Comparison of ENCODE assay signal across 1 cellular context in the genomic region with DNA sequence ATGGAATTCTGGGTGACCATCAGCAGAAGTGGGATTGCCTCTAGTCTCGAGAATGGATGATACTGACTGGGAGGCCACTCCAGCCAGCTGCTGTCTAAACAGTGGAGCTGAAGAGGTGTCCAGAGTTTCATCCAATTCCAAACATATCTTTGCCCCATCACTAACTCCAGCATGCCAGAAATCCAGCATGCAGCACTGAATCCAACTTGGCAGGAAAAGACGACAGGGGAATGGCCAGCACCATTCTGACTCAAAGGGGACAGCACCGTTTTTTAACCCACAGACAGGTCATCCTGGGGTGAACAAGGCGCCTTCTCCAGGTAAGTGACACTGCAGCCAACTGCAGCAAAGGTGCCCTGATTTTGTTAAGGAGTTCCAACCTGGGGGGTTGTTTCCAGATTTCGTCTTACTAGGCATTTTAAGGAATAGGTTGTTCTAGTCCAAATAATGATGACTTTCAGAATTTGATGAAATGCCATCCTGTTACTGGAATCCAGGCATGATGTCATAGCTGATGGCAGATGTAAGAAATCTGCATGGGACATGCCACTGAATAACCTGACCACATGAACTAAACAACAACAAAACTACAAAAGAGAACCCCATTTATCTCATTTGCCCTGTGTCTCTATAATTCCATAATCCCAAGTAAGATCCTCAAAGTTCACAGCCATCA.
A peak's percentile ranks its signal among the peaks of the same experiment; 100 is the strongest.
TF ChIP-seq lines count a peak whose summit lies in the region.

No MANE protein-coding gene starts in this region.

TF ChIP-seq in K562, 482 proteins besides CTCF, POLR2A, EP300 and RAD21 (continued from another document):
- TF ChIP-seq, protein P1, sequence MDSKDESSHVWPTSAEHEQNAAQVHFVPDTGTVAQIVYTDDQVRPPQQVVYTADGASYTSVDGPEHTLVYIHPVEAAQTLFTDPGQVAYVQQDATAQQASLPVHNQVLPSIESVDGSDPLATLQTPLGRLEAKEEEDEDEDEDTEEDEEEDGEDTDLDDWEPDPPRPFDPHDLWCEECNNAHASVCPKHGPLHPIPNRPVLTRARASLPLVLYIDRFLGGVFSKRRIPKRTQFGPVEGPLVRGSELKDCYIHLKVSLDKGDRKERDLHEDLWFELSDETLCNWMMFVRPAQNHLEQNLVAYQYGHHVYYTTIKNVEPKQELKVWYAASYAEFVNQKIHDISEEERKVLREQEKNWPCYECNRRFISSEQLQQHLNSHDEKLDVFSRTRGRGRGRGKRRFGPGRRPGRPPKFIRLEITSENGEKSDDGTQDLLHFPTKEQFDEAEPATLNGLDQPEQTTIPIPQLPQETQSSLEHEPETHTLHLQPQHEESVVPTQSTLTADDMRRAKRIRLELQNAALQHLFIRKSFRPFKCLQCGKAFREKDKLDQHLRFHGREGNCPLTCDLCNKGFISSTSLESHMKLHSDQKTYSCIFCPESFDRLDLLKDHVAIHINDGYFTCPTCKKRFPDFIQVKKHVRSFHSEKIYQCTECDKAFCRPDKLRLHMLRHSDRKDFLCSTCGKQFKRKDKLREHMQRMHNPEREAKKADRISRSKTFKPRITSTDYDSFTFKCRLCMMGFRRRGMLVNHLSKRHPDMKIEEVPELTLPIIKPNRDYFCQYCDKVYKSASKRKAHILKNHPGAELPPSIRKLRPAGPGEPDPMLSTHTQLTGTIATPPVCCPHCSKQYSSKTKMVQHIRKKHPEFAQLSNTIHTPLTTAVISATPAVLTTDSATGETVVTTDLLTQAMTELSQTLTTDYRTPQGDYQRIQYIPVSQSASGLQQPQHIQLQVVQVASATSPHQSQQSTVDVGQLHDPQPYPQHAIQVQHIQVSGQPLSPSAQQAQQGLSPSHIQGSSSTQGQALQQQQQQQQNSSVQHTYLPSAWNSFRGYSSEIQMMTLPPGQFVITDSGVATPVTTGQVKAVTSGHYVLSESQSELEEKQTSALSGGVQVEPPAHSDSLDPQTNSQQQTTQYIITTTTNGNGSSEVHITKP (IDR thresholded peaks at IDR 0.05; ENCODE audit: partially characterized antibody), result peak; percentile 40
- TF ChIP-seq, protein P2, sequence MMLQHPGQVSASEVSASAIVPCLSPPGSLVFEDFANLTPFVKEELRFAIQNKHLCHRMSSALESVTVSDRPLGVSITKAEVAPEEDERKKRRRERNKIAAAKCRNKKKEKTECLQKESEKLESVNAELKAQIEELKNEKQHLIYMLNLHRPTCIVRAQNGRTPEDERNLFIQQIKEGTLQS (IDR thresholded peaks at IDR 0.05), result peak; percentile 7; the same call in 1 of the 2 replicates
- TF ChIP-seq, protein P2 (CRISPR knock-in tag; conservative IDR thresholded peaks at IDR 0.05), result no peak
- TF ChIP-seq TFAM (CRISPR knock-in tag; conservative IDR thresholded peaks at IDR 0.05) (no peak), MAFF (IDR thresholded peaks at IDR 0.05; ENCODE audit: low read length) (peak; percentile 17; the same call in 1 of the 2 replicates), ZNF316 (IDR thresholded peaks at IDR 0.05) (peak; percentile 60)
